8 cellular contexts compared by ENCODE assay signal in genomic region chr2:25341753-25342371, GRCh38. TPM values are rescaled to one million over a fixed set of nuclear protein-coding genes. Genes with fewer than 3 reads are reported as not detected.
DNase-seq lines count a peak whose midpoint lies in the region; ATAC-seq and TF ChIP-seq lines count a peak whose summit lies in the region.

Gene DNMT3A, minus strand, starts transcription at chr2:25341925. Its CDS starts 27,941 bp downstream, at chr2:25313984.

- H3K9ac ChIP-seq in OCI-LY3 (ENCODE audit: low read length), result peak within 1 kb of the TSS; percentile 93

- no peaks in the 10 kb centered on the region for H3K27me3 Mint-ChIP-seq in activated T-helper 2 cell treated with anti-CD3 and anti-CD28 coated beads, Interferon-gamma antibody, Interleukin-2, Interleukin-4, amounts not matched to agents 10 μg/mL and 5 μg/mL and 100 μg/mL, durations not matched to agents 14 hours and 24 hours and 36 hours (ENCODE audit: low read depth)
- peaks cover 0 to 9% (median 0%) of the 10 kb centered on the region in 3 donors for H3K27me3 Mint-ChIP-seq in naive B cell

- H3K4me1 Mint-ChIP-seq in activated T-helper 2 cell treated with anti-CD3 and anti-CD28 coated beads, Interferon-gamma antibody, Interleukin-2, Interleukin-4, amounts not matched to agents 10 μg/mL and 5 μg/mL and 100 μg/mL, durations not matched to agents 14 hours and 24 hours and 36 hours (ENCODE audit: low read depth), result peaks cover 30% of the 10 kb centered on the region
- H3K4me1 Mint-ChIP-seq in naive B cell, result peaks cover 15 to 26% (median 17%) of the 10 kb centered on the region in 3 donors

- peak within 1 kb of the TSS; percentile 98 for H3K4me3 ChIP-seq in OCI-LY3 (ENCODE audit: low read length)
- H3K4me3 ChIP-seq in suprapubic skin, result peak within 1 kb of the TSS; percentile 80

- H3K27ac ChIP-seq in OCI-LY3 (ENCODE audit: low read length) (peak within 1 kb of the TSS; percentile 56), suprapubic skin (peak within 1 kb of the TSS; percentile 56)

- ATAC-seq in GM19328 (IDR thresholded peaks at IDR 0.05; ENCODE audit: unreplicated experiment) (peak; percentile 33), HG03439 (IDR thresholded peaks at IDR 0.05; ENCODE audit: unreplicated experiment) (peak; percentile 19), naive B cell (ENCODE audit: low read depth in 2 of 2) (peak; percentile 41 to 47)

- TF ChIP-seq POLR2A in suprapubic skin (IDR thresholded peaks at IDR 0.05), result no peak

- peaks cover 6% of the 10 kb centered on the region for H3K4me1 ChIP-seq in OCI-LY3 (ENCODE audit: low read length)
- H3K4me1 ChIP-seq in suprapubic skin, result peaks cover 40% of the 10 kb centered on the region

- H4K20me1 ChIP-seq in OCI-LY3 (ENCODE audit: insufficient read depth, low read length), result peaks cover 26% of the 10 kb centered on the region

- intact Hi-C loops in activated T-helper 2 cell treated with anti-CD3 and anti-CD28 coated beads, Interferon-gamma antibody, Interleukin-2, Interleukin-4, amounts not matched to agents 10 μg/mL and 5 μg/mL and 100 μg/mL, durations not matched to agents 14 hours and 24 hours and 36 hours (cut with micrococcal nuclease), result loop anchor here (1.0 to 2.0 kb wide), 6 partner anchors 19 to 216 kb away; no protein-coding TSS in a partner anchor

- no peaks in the 10 kb centered on the region for H3K79me2 ChIP-seq in OCI-LY3 (ENCODE audit: low read length)

- no peaks in the 10 kb centered on the region for H3K9me3 Mint-ChIP-seq in activated T-helper 2 cell treated with anti-CD3 and anti-CD28 coated beads, Interferon-gamma antibody, Interleukin-2, Interleukin-4, amounts not matched to agents 10 μg/mL and 5 μg/mL and 100 μg/mL, durations not matched to agents 14 hours and 24 hours and 36 hours
- no peaks in the 10 kb centered on the region for H3K9me3 Mint-ChIP-seq in naive B cell

- no peaks in the 10 kb centered on the region for H3K9me3 ChIP-seq in OCI-LY3 (ENCODE audit: insufficient read depth, low read length)
- no peaks in the 10 kb centered on the region for H3K9me3 ChIP-seq in suprapubic skin

- TF ChIP-seq EP300 in suprapubic skin (IDR thresholded peaks at IDR 0.05), result no peak

- DNase-seq in C1 segment of cervical spinal cord (lab: John Stamatoyannopoulos, UW), result peak in 11 of 14 donors; percentile 44 to 79 (median 61)
- DNase-seq in activated T-helper 2 cell treated with anti-CD3 and anti-CD28 coated beads, Interferon-gamma antibody, Interleukin-2, Interleukin-4, amounts not matched to agents 10 μg/mL and 5 μg/mL and 100 μg/mL, durations not matched to agents 14 hours and 24 hours and 36 hours (ENCODE audit: low spot score), result peak; percentile 39
- DNase-seq in fibroblast of peridontal ligament (ENCODE audit: extremely low read depth), result peak; percentile 62
- peak; percentile 24 for DNase-seq in naive B cell
- DNase-seq in suprapubic skin (ENCODE audit: low spot score in 2 of 2), result no peak

- TF ChIP-seq CTCF in OCI-LY3 (IDR thresholded peaks at IDR 0.05; ENCODE audit: low read depth, low read length) (no peak), suprapubic skin (IDR thresholded peaks at IDR 0.05) (no peak)

- no peak within 1 kb of the TSS for H2AFZ ChIP-seq in OCI-LY3 (ENCODE audit: low read depth, low read length)

- peak within 1 kb of the TSS; percentile 78 for H3K27ac Mint-ChIP-seq in activated T-helper 2 cell treated with anti-CD3 and anti-CD28 coated beads, Interferon-gamma antibody, Interleukin-2, Interleukin-4, amounts not matched to agents 10 μg/mL and 5 μg/mL and 100 μg/mL, durations not matched to agents 14 hours and 24 hours and 36 hours
- peak within 1 kb of the TSS in 3 of 6 donors; percentile 33 to 94 (median 90) for H3K27ac Mint-ChIP-seq in naive B cell

- H3K4me3 Mint-ChIP-seq in activated T-helper 2 cell treated with anti-CD3 and anti-CD28 coated beads, Interferon-gamma antibody, Interleukin-2, Interleukin-4, amounts not matched to agents 10 μg/mL and 5 μg/mL and 100 μg/mL, durations not matched to agents 14 hours and 24 hours and 36 hours (ENCODE audit: low read depth), result peak within 1 kb of the TSS; percentile 83
- peak within 1 kb of the TSS; percentile 78 to 92 (median 84) for H3K4me3 Mint-ChIP-seq in naive B cell

- H3K36me3 Mint-ChIP-seq in activated T-helper 2 cell treated with anti-CD3 and anti-CD28 coated beads, Interferon-gamma antibody, Interleukin-2, Interleukin-4, amounts not matched to agents 10 μg/mL and 5 μg/mL and 100 μg/mL, durations not matched to agents 14 hours and 24 hours and 36 hours (ENCODE audit: low read depth), result peaks cover 18% of the 10 kb centered on the region
- H3K36me3 Mint-ChIP-seq in naive B cell, result no peaks in the 10 kb centered on the region

- 0% methylated on average over 12 of the region's 100 CpGs for WGBS in suprapubic skin

- H3K36me3 ChIP-seq in OCI-LY3 (replicated peaks; ENCODE audit: low read depth, low read length) (no peaks in the 10 kb centered on the region), suprapubic skin (no peaks in the 10 kb centered on the region)

- peak within 1 kb of the TSS; percentile 97 for H3K4me2 ChIP-seq in OCI-LY3 (ENCODE audit: low read length)

- H3K27me3 ChIP-seq in OCI-LY3 (ENCODE audit: low read depth, low read length), result peaks cover 16% of the 10 kb centered on the region
- H3K27me3 ChIP-seq in suprapubic skin, result no peaks in the 10 kb centered on the region

RNA-seq across cellular contexts. Expression of gene DNMT3A, which starts in this region (rescaled TPM):
- total RNA-seq in activated T-helper 2 cell treated with anti-CD3 and anti-CD28 coated beads, Interferon-gamma antibody, Interleukin-2, Interleukin-4, amounts not matched to agents 10 μg/mL and 5 μg/mL and 100 μg/mL, durations not matched to agents 14 hours and 24 hours and 36 hours, result 86.8 and 91.3 TPM in 2 replicates
- 10 to 100 TPM in 2 of 6 donors, 1 to 10 TPM in 4; 7.3 to 14.0 (median 8.5) TPM for polyA plus RNA-seq in naive B cell (ENCODE audit: low read depth in 6 of 6)
- total RNA-seq in suprapubic skin, result 10 to 100 TPM in 2 of 4 donors, 1 to 10 TPM in 2; 4.0 to 12.8 (median 9.5) TPM

Comparison
In these comparisons a context has a peak if more than half of its experiments do, and no peak if none do; other contexts are left out.
1. DNase-seq: peak in C1 segment of cervical spinal cord (11 of 14), activated T-helper 2 cell treated with anti-CD3 and anti-CD28 coated beads, Interferon-gamma antibody, Interleukin-2, Interleukin-4, amounts not matched to agents 10 μg/mL and 5 μg/mL and 100 μg/mL, durations not matched to agents 14 hours and 24 hours and 36 hours (single experiment), fibroblast of peridontal ligament (single experiment) and naive B cell (single experiment); none in suprapubic skin (0 of 2).
2. Peak in every context shown above with its lines, with median percentiles within 50 percentile points of each other: ATAC-seq.